2 cellular contexts compared by ENCODE assay signal in the genomic region with DNA sequence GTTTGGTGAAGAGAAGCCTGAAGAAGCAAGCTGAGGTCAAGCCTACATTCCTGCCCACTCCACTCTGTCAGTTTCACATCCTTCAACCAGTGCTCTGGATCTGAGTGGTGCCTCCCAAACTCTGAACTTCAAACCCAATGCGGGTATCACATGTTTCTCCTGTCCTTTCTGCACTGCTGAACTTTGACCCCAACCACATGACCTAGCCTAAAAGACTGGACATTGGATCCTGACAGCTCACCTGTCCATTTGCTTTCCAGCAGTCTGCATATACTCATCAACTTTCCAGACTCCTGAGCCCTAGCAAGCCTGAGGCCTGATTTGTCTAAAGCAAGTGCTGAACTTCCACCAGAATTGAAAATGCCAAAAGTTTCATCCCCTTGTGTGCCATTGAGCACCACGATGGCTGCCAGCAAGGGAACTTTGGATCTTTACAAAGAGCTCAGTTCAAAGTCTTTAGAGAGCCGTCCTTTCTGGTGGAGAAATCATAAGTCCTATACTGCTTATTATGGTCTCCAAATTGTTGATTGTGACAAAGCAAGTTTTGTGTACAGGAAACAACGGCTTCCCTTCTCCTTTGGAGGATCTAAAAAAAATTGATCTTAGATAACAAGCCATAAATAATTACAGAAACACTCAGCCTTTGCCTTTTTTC.
A peak's percentile ranks its signal among the peaks of the same experiment; 100 is the strongest.
TF ChIP-seq lines count a peak whose summit lies in the region.

No MANE protein-coding gene starts in this region.

TF ChIP-seq in GM12878, 131 proteins besides CTCF, POLR2A, EP300 and RAD21:
- TF ChIP-seq CBFB (IDR thresholded peaks at IDR 0.05; ENCODE audit: low read depth) (no peak), NR2C1 (IDR thresholded peaks at IDR 0.05) (peak; percentile 45; the same call in 1 of the 2 replicates), USF1 (IDR thresholded peaks at IDR 0.05; ENCODE audit: borderline replicate concordance, extremely low read length, insufficient read depth, low read depth, low read length) (no peak)

TF ChIP-seq in liver, 16 proteins besides CTCF, POLR2A, EP300 and RAD21:
- peak; percentile 86 to 92 for TF ChIP-seq HNF4A (conservative IDR thresholded peaks at IDR 0.05)
- TF ChIP-seq, protein P1, sequence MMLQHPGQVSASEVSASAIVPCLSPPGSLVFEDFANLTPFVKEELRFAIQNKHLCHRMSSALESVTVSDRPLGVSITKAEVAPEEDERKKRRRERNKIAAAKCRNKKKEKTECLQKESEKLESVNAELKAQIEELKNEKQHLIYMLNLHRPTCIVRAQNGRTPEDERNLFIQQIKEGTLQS (IDR thresholded peaks at IDR 0.05) = no peak
- peak; percentile 62 for TF ChIP-seq YY1 (IDR thresholded peaks at IDR 0.05)
- TF ChIP-seq MAX (IDR thresholded peaks at IDR 0.05) = peak; percentile 60
- TF ChIP-seq SP1 (IDR thresholded peaks at IDR 0.05) = peak; percentile 74
- no peak for TF ChIP-seq ZBTB33 (IDR thresholded peaks at IDR 0.05)
- TF ChIP-seq, protein P2, sequence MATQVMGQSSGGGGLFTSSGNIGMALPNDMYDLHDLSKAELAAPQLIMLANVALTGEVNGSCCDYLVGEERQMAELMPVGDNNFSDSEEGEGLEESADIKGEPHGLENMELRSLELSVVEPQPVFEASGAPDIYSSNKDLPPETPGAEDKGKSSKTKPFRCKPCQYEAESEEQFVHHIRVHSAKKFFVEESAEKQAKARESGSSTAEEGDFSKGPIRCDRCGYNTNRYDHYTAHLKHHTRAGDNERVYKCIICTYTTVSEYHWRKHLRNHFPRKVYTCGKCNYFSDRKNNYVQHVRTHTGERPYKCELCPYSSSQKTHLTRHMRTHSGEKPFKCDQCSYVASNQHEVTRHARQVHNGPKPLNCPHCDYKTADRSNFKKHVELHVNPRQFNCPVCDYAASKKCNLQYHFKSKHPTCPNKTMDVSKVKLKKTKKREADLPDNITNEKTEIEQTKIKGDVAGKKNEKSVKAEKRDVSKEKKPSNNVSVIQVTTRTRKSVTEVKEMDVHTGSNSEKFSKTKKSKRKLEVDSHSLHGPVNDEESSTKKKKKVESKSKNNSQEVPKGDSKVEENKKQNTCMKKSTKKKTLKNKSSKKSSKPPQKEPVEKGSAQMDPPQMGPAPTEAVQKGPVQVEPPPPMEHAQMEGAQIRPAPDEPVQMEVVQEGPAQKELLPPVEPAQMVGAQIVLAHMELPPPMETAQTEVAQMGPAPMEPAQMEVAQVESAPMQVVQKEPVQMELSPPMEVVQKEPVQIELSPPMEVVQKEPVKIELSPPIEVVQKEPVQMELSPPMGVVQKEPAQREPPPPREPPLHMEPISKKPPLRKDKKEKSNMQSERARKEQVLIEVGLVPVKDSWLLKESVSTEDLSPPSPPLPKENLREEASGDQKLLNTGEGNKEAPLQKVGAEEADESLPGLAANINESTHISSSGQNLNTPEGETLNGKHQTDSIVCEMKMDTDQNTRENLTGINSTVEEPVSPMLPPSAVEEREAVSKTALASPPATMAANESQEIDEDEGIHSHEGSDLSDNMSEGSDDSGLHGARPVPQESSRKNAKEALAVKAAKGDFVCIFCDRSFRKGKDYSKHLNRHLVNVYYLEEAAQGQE (IDR thresholded peaks at IDR 0.05) = peak; percentile 48
- TF ChIP-seq EGR1 (IDR thresholded peaks at IDR 0.05; ENCODE audit: low read depth in 2 of 2) = no peak
- TF ChIP-seq FOXA1 (IDR thresholded peaks at IDR 0.05) = no peak
- TF ChIP-seq FOXA2 (IDR thresholded peaks at IDR 0.05) = no peak
- peak; percentile 80 for TF ChIP-seq HNF4G (IDR thresholded peaks at IDR 0.05)
- no peak for TF ChIP-seq GABPA (IDR thresholded peaks at IDR 0.05 in 1 of 2, conservative IDR thresholded peaks at IDR 0.05 in 1 of 2)
- TF ChIP-seq RXRA (IDR thresholded peaks at IDR 0.05) = peak; percentile 69 to 72
- TF ChIP-seq TAF1 (conservative IDR thresholded peaks at IDR 0.05) = no peak
- TF ChIP-seq JUND (IDR thresholded peaks at IDR 0.05) = no peak
- peak; percentile 47 for TF ChIP-seq NR2F2 (IDR thresholded peaks at IDR 0.05)
